ENCODE assay signal across 26 cellular contexts in genomic region chr16:69618721-69619120, GRCh38. TPM values are rescaled to one million over a fixed set of nuclear protein-coding genes. Genes with fewer than 3 reads are reported as not detected.
A peak's percentile ranks its signal among the peaks of the same experiment; 100 is the strongest.
DNase-seq lines count a peak whose midpoint lies in the region; ATAC-seq and TF ChIP-seq lines count a peak whose summit lies in the region.
"Had no signal": no experiment of that assay in that cellular context is flagged by ENCODE, and none has a peak within 500 bp of the region (broad histone marks: within the 10 kb centered on the region; RNA-seq: fewer than 3 reads in every experiment).

No MANE protein-coding gene starts in this region.

- H3K36me3 ChIP-seq in right atrium auricular region = no peaks in the 10 kb centered on the region
- no peaks in the 10 kb centered on the region for H3K36me3 ChIP-seq in psoas muscle (ENCODE audit: insufficient read depth in 1 of 2, low read depth in 1 of 2)
- H3K36me3 ChIP-seq: left lung, ovary, SJCRH30 had no signal

- H3K4me3 ChIP-seq in right atrium auricular region (no peak overlapping the region), psoas muscle (peak overlapping the region; percentile 44)
- H3K4me3 ChIP-seq: left lung, ovary, SJCRH30, stomach, upper lobe of right lung had no signal

- POLR2A ChIA-PET in activated CD4-positive, alpha-beta T cell treated with anti-CD3 and anti-CD28 coated beads for 36 hours (lab: Charles Lee) = no interaction called here

- no peak for ATAC-seq in left cardiac atrium
- no peak for ATAC-seq in psoas muscle
- no peak for ATAC-seq in activated CD4-positive, alpha-beta T cell treated with anti-CD3 and anti-CD28 coated beads for 36 hours
- no peak for ATAC-seq in HG03175 (IDR thresholded peaks at IDR 0.05; ENCODE audit: unreplicated experiment)
- ATAC-seq in GM21529 (IDR thresholded peaks at IDR 0.05; ENCODE audit: unreplicated experiment) = no peak
- ATAC-seq: natural killer cell treated with Interleukin-12 subunit alpha and Interleukin-12 subunit beta and Interleukin-15 and Interleukin-18, amount 100 ng/mL, for 72 hours; upper lobe of right lung had no signal

- CTCF ChIA-PET in activated CD4-positive, alpha-beta T cell treated with anti-CD3 and anti-CD28 coated beads for 36 hours (lab: Charles Lee) = interaction anchor here (1.0 kb wide), 1 partner anchor 222 kb away, joined by 5 read pairs; no protein-coding TSS in a partner anchor

- 39 to 50% (median 39%) methylated on average over 3 of the region's 3 CpGs for WGBS in psoas muscle, 3 donors

- H3K4me1 ChIP-seq in right atrium auricular region = peaks cover 0 to 27% of the 10 kb centered on the region in 2 donors
- H3K4me1 ChIP-seq in psoas muscle = peaks cover 53% of the 10 kb centered on the region

- intact Hi-C loops in left cardiac atrium (cut with DNase I) = loop anchor here in 1 of 2 donors (5.0 kb wide), 1 partner anchor 51 kb away; the partner anchor contains the start of gene NFAT5
- intact Hi-C loops in psoas muscle (cut with DNase I) = loop anchor here (5.0 to 10.0 kb wide), 2 partner anchors 51 to 224 kb away; partner anchors contain the start of gene NFAT5 (in 1 of the 2)
- intact Hi-C loops in activated CD4-positive, alpha-beta T cell treated with anti-CD3 and anti-CD28 coated beads for 36 hours (cut with DNase I, micrococcal nuclease) = no loop called here

- TF ChIP-seq CTCF in right atrium auricular region (IDR thresholded peaks at IDR 0.05) (no peak), endothelial cell (IDR thresholded peaks at IDR 0.05; ENCODE audit: unreplicated experiment) (no peak), psoas muscle (IDR thresholded peaks at IDR 0.05) (no peak)

- peaks cover 30% of the 10 kb centered on the region for H3K4me1 Mint-ChIP-seq in endothelial cell (ENCODE audit: unreplicated experiment)
- H3K4me1 Mint-ChIP-seq in activated CD4-positive, alpha-beta T cell treated with anti-CD3 and anti-CD28 coated beads for 36 hours = peaks cover 18% of the 10 kb centered on the region

- H3K4me3 Mint-ChIP-seq in endothelial cell (ENCODE audit: unreplicated experiment) = no peak overlapping the region
- no peak overlapping the region for H3K4me3 Mint-ChIP-seq in activated CD4-positive, alpha-beta T cell treated with anti-CD3 and anti-CD28 coated beads for 36 hours
- H3K4me3 Mint-ChIP-seq: IgD-negative memory B cell; natural killer cell treated with Interleukin-12 subunit alpha and Interleukin-12 subunit beta and Interleukin-15 and Interleukin-18, amount 100 ng/mL, for 72 hours; T-helper 1 cell treated with Interleukin-12 subunit alpha and Interleukin-12 subunit beta and Interleukin-4 antibody, amounts not matched to agents 30 μg/mL and 1 μg/mL, for 36 hours had no signal

- peaks cover 14% of the 10 kb centered on the region for H3K36me3 Mint-ChIP-seq in endothelial cell (ENCODE audit: low read depth, unreplicated experiment)
- H3K36me3 Mint-ChIP-seq in activated CD4-positive, alpha-beta T cell treated with anti-CD3 and anti-CD28 coated beads for 36 hours (ENCODE audit: low read depth) = peaks cover 11% of the 10 kb centered on the region
- H3K36me3 Mint-ChIP-seq: natural killer cell treated with Interleukin-12 subunit alpha and Interleukin-12 subunit beta and Interleukin-15 and Interleukin-18, amount 100 ng/mL, for 72 hours had no signal

- H3K9me3 ChIP-seq in right atrium auricular region (no peaks in the 10 kb centered on the region), psoas muscle (no peaks in the 10 kb centered on the region)
- H3K9me3 ChIP-seq: left lung, ovary, SJCRH30, stomach, upper lobe of right lung had no signal

- DNase-seq in right atrium auricular region (ENCODE audit: low spot score) (no peak), left cardiac atrium (no peak), endothelial cell (ENCODE audit: low spot score) (no peak), psoas muscle (no peak), NCI-H526 treated with DMSO at 0.1 percent for 48 hours (lab: John Stamatoyannopoulos, UW) (no peak)
- DNase-seq in activated CD4-positive, alpha-beta T cell treated with anti-CD3 and anti-CD28 coated beads for 36 hours = no peak
- DNase-seq: activated CD4-positive, alpha-beta T cell treated with anti-CD3 and anti-CD28 coated beads for 48 hours; activated naive CD4-positive, alpha-beta T cell treated with Interleukin-2 at 50 U/mL for 16 hours; activated T-cell treated with anti-CD3 and anti-CD28 coated beads, Interleukin-2, amount 50 U/mL, for 48 hours; amniotic stem cell; head of caudate nucleus; left lung; midbrain; NCI-H1105 treated with DMSO at 0.1 percent for 48 hours; NCI-H2029; NCI-H69; ovary; SJCRH30; stimulated activated CD8-positive, alpha-beta memory T cell treated with anti-CD3 and anti-CD28 coated beads, Interleukin-4, amount 100 ng/mL, for 48 hours; stomach; upper lobe of right lung had no signal

- no peaks in the 10 kb centered on the region for H3K27me3 Mint-ChIP-seq in endothelial cell (ENCODE audit: unreplicated experiment)
- no peaks in the 10 kb centered on the region for H3K27me3 Mint-ChIP-seq in activated CD4-positive, alpha-beta T cell treated with anti-CD3 and anti-CD28 coated beads for 36 hours
- H3K27me3 Mint-ChIP-seq: IgD-negative memory B cell; natural killer cell treated with Interleukin-12 subunit alpha and Interleukin-12 subunit beta and Interleukin-15 and Interleukin-18, amount 100 ng/mL, for 72 hours had no signal

- no peaks in the 10 kb centered on the region for H3K27me3 ChIP-seq in right atrium auricular region
- no peaks in the 10 kb centered on the region for H3K27me3 ChIP-seq in psoas muscle (ENCODE audit: insufficient read depth in 3 of 3, low read length in 2 of 3)
- H3K27me3 ChIP-seq: left lung, ovary, SJCRH30, stomach, upper lobe of right lung had no signal

- no peaks in the 10 kb centered on the region for H3K9me3 Mint-ChIP-seq in endothelial cell (ENCODE audit: unreplicated experiment)
- H3K9me3 Mint-ChIP-seq in activated CD4-positive, alpha-beta T cell treated with anti-CD3 and anti-CD28 coated beads for 36 hours (ENCODE audit: low read depth) = no peaks in the 10 kb centered on the region
- H3K9me3 Mint-ChIP-seq: IgD-negative memory B cell; natural killer cell treated with Interleukin-12 subunit alpha and Interleukin-12 subunit beta and Interleukin-15 and Interleukin-18, amount 100 ng/mL, for 72 hours; T-helper 1 cell treated with Interleukin-12 subunit alpha and Interleukin-12 subunit beta and Interleukin-4 antibody, amounts not matched to agents 30 μg/mL and 1 μg/mL, for 36 hours had no signal

- H3K27ac Mint-ChIP-seq in endothelial cell (ENCODE audit: unreplicated experiment) = peak overlapping the region; percentile 85
- H3K27ac Mint-ChIP-seq in activated CD4-positive, alpha-beta T cell treated with anti-CD3 and anti-CD28 coated beads for 36 hours = no peak overlapping the region
- H3K27ac Mint-ChIP-seq: IgD-negative memory B cell; natural killer cell treated with Interleukin-12 subunit alpha and Interleukin-12 subunit beta and Interleukin-15 and Interleukin-18, amount 100 ng/mL, for 72 hours; T-helper 1 cell treated with Interleukin-12 subunit alpha and Interleukin-12 subunit beta and Interleukin-4 antibody, amounts not matched to agents 30 μg/mL and 1 μg/mL, for 36 hours had no signal

- H3K27ac ChIP-seq in right atrium auricular region (peak overlapping the region; percentile 46 to 63), psoas muscle (peak overlapping the region; percentile 78)
- H3K27ac ChIP-seq: ovary, SJCRH30, stomach, upper lobe of right lung had no signal

RNA-seq across cellular contexts. Expression of gene NFAT5, which starts 53.0 kb away (rescaled TPM):
- total RNA-seq in right atrium auricular region (10 to 100 TPM; 16.4 to 22.6 TPM), left cardiac atrium (10 to 100 TPM; 19.7 to 23.6 TPM), endothelial cell (ENCODE audit: unreplicated experiment) (48.8 TPM), psoas muscle (10 to 100 TPM; 18.8 to 27.9 (median 22.4) TPM)
- polyA plus RNA-seq in psoas muscle = 1 to 10 TPM; 1.6 to 5.9 (median 2.0) TPM
- 10 to 100 TPM; 29.6 to 37.9 TPM for total RNA-seq in activated CD4-positive, alpha-beta T cell treated with anti-CD3 and anti-CD28 coated beads for 36 hours

Comparison
In these comparisons a context has a peak if more than half of its experiments do, and no peak if none do; other contexts are left out.
1. intact Hi-C loops: an anchor here in psoas muscle (5.0 to 10.0 kb wide); none called in activated CD4-positive, alpha-beta T cell treated with anti-CD3 and anti-CD28 coated beads for 36 hours.